In genomic region chr1:67840449-67840848, GRCh38 we compare ENCODE assay signal across 11 cellular contexts. TPM values are rescaled to one million over a fixed set of nuclear protein-coding genes. Genes with fewer than 3 reads are reported as not detected.
A peak's percentile ranks its signal among the peaks of the same experiment; 100 is the strongest.
DNase-seq lines count a peak whose midpoint lies in the region; ATAC-seq and TF ChIP-seq lines count a peak whose summit lies in the region.
"Had no signal": no experiment of that assay in that cellular context is flagged by ENCODE, and none has a peak within 500 bp of the region (broad histone marks: within the 10 kb centered on the region; RNA-seq: fewer than 3 reads in every experiment).

No MANE protein-coding gene starts in this region.

- ATAC-seq in body of pancreas (peak; percentile 84), thoracic aorta (ENCODE audit: insufficient number of reproducible peaks, low FRiP score, low read depth) (peak; percentile 89), GM18511 (IDR thresholded peaks at IDR 0.05; ENCODE audit: unreplicated experiment) (no peak)
- ATAC-seq: stimulated activated naive CD8-positive, alpha-beta T cell treated with anti-CD3 and anti-CD28 coated beads, Interleukin-15, amount 100 ng/mL, for 72 hours had no signal

- H3K9me3 ChIP-seq in body of pancreas (no peaks in the 10 kb centered on the region), thoracic aorta (no peaks in the 10 kb centered on the region)

- no peak for TF ChIP-seq POLR2A in body of pancreas (IDR thresholded peaks at IDR 0.05)

- H3K27ac ChIP-seq in body of pancreas (peak overlapping the region in 3 of 4 donors; percentile 22 to 73 (median 70)), thoracic aorta (peak overlapping the region; percentile 74)
- H3K27ac ChIP-seq: RWPE1 had no signal

- in situ Hi-C loops in KBM-7 (cut with MboI; ENCODE audit: low pct_unique_long_range_greater_than_20kb, low sequenced_read_pairs), result no loop called here

- H3K27me3 ChIP-seq in body of pancreas (no peaks in the 10 kb centered on the region), thoracic aorta (replicated peaks; ENCODE audit: insufficient read depth) (no peaks in the 10 kb centered on the region)

- intact Hi-C loops in body of pancreas (cut with DNase I), result no loop called here

- no peak overlapping the region for H3K4me3 ChIP-seq in body of pancreas
- H3K4me3 ChIP-seq in thoracic aorta, result no peak overlapping the region

- DNase-seq in HS-5 (ENCODE audit: low read depth) (peak; percentile 79), body of pancreas (peak in 2 of 4 donors; percentile 29 to 52), iPS-NIHi11 (ENCODE audit: low spot score) (peak; percentile 17), thoracic aorta (ENCODE audit: low spot score) (no peak), iPS-NIHi7 (ENCODE audit: extremely low spot score) (no peak), KBM-7 (no peak), NCI-H1436 treated with DMSO at 0.1 percent for 48 hours (lab: John Stamatoyannopoulos, UW) (no peak)
- DNase-seq: activated CD8-positive, alpha-beta memory T cell treated with anti-CD3 and anti-CD28 coated beads for 24 hours; stimulated activated naive CD8-positive, alpha-beta T cell treated with anti-CD3 and anti-CD28 coated beads, Interleukin-15, amount 100 ng/mL, for 72 hours had no signal

- H3K4me1 ChIP-seq in body of pancreas, result peaks cover 24% of the 10 kb centered on the region
- H3K4me1 ChIP-seq in thoracic aorta (ENCODE audit: control insufficient read depth in 1 of 2, low read depth in 2 of 2), result peaks cover 40 to 69% of the 10 kb centered on the region in 2 donors

- 39 to 43% methylated on average over 2 of the region's 2 CpGs for WGBS in body of pancreas, 2 donors

- TF ChIP-seq CTCF in body of pancreas (IDR thresholded peaks at IDR 0.05) (no peak), thoracic aorta (IDR thresholded peaks at IDR 0.05) (no peak)

- no peaks in the 10 kb centered on the region for H3K36me3 ChIP-seq in body of pancreas (replicated peaks in 1 of 2; ENCODE audit: insufficient read depth in 1 of 2, low read depth in 2 of 2)
- H3K36me3 ChIP-seq in thoracic aorta, result no peaks in the 10 kb centered on the region

RNA-seq across cellular contexts. Expression of gene GNG12, which starts 7.2 kb away (rescaled TPM):
- total RNA-seq in body of pancreas (10 to 100 TPM; 26.4 to 42.3 TPM), thoracic aorta (100 to 1,000 TPM; 116 to 137 TPM)

Comparison
In these comparisons a context has a peak if more than half of its experiments do, and no peak if none do; other contexts are left out.
1. DNase-seq: peak in HS-5 (single experiment) and iPS-NIHi11 (single experiment); none in thoracic aorta (single experiment), iPS-NIHi7 (single experiment), KBM-7 (single experiment) and NCI-H1436 treated with DMSO at 0.1 percent for 48 hours (single experiment).